ENCODE assay signal across 13 cellular contexts in the genomic region with DNA sequence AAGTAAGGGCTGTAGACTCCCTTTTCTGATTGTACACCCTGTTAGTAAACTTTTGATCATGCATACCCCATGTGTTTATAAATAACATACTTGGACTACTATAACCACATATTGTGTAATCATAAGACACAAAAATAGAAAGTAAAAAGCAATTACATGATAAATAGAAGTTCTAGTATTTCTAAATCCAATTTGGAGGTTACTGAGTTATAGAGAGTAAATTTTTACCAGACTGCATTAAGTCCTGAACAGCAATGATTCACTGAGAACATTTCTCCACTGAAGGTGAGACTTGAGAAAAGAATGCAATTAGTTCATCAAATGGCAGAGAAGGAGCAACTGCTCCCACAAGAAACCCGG. TPM values are rescaled to one million over a fixed set of nuclear protein-coding genes. Genes with fewer than 3 reads are reported as not detected.
DNase-seq lines count a peak whose midpoint lies in the region; ATAC-seq and TF ChIP-seq lines count a peak whose summit lies in the region.
"Had no signal": no experiment of that assay in that cellular context is flagged by ENCODE, and none has a peak within 500 bp of the region (broad histone marks: within the 10 kb centered on the region; RNA-seq: fewer than 3 reads in every experiment).

No MANE protein-coding gene starts in this region.

- H2BK120ac ChIP-seq in neuronal stem cell (ENCODE audit: low read depth, low read length), result no peak overlapping the region

- H3K4me3 Mint-ChIP-seq in WTC11, result no peak overlapping the region
- H3K4me3 Mint-ChIP-seq: CD4-positive, alpha-beta T cell had no signal

- H2AFZ ChIP-seq in Karpas-422 (ENCODE audit: low read length), result no peak overlapping the region
- H2AFZ ChIP-seq in neuronal stem cell (ENCODE audit: low read length), result no peak overlapping the region

- no peak overlapping the region for H2BK12ac ChIP-seq in neuronal stem cell (ENCODE audit: low read length)

- H2BK5ac ChIP-seq in neuronal stem cell (ENCODE audit: low read length), result no peak overlapping the region

- DNase-seq in EL, result peak; percentile 52
- no peak for DNase-seq in WTC11 (ENCODE audit: low spot score)
- DNase-seq in iris pigment epithelial cell (ENCODE audit: low read depth), result peak; percentile 65
- DNase-seq in Karpas-422, result no peak
- DNase-seq in nucleus accumbens (lab: John Stamatoyannopoulos, UW), result no peak
- DNase-seq in neuronal stem cell (ENCODE audit: low spot score), result no peak
- DNase-seq: CD4-positive, alpha-beta T cell; MM.1S; naive thymus-derived CD8-positive, alpha-beta T cell; NCI-H446 had no signal

- H4K91ac ChIP-seq in neuronal stem cell (ENCODE audit: low read depth, low read length, poor library complexity), result no peak overlapping the region

- POLR2A ChIA-PET in WTC11 (lab: Charles Lee), result interaction anchor here (1.0 kb wide), 1 partner anchor 37 kb away, joined by 3 read pairs; a partner anchor contains a TSS

- H3K79me1 ChIP-seq in neuronal stem cell (ENCODE audit: low read depth, low read length), result no peaks in the 10 kb centered on the region

- H3K4me1 ChIP-seq in Karpas-422 (ENCODE audit: low read length) (no peaks in the 10 kb centered on the region), neuronal stem cell (ENCODE audit: control insufficient read depth in 2 of 2, insufficient read depth in 1 of 2, low read depth in 1 of 2, low read length in 2 of 2) (peaks cover 0 to 9% of the 10 kb centered on the region in 2 donors)

- 0 out of 2 replicates have a peak, but pooled peaks cover 4% of the 10 kb centered on the region for H4K20me1 ChIP-seq in Karpas-422 (ENCODE audit: insufficient read depth, low read depth, low read length)

- H3K9me2 ChIP-seq in Karpas-422 (replicated peaks; ENCODE audit: insufficient read depth, low read length), result no peaks in the 10 kb centered on the region

- H3K9ac ChIP-seq in Karpas-422 (ENCODE audit: low read length), result no peak overlapping the region
- no peak overlapping the region for H3K9ac ChIP-seq in neuronal stem cell (ENCODE audit: low read depth, low read length, poor library complexity)

- H3K27ac ChIP-seq in 22Rv1 (peak overlapping the region; percentile 52), Karpas-422 (ENCODE audit: low read length) (no peak overlapping the region), neuronal stem cell (replicated peaks; ENCODE audit: low read length) (no peak overlapping the region)

- H3K36me3 ChIP-seq in Karpas-422 (ENCODE audit: insufficient read depth, low read length) (peaks cover 29% of the 10 kb centered on the region; the same call in 1 of the 2 replicates), neuronal stem cell (replicated peaks in 1 of 2; ENCODE audit: control insufficient read depth in 2 of 2, insufficient read depth in 2 of 2, low read length in 2 of 2) (peaks cover 18 to 62% of the 10 kb centered on the region in 2 donors)

- no peak overlapping the region for H3K4ac ChIP-seq in neuronal stem cell (ENCODE audit: low read length)

- no peak overlapping the region for H3K4me2 ChIP-seq in Karpas-422 (ENCODE audit: low read depth, low read length, poor library complexity, severe bottlenecking)
- no peak overlapping the region for H3K4me2 ChIP-seq in neuronal stem cell (ENCODE audit: insufficient read depth, low read length, poor library complexity, severe bottlenecking)

- CTCF ChIA-PET in WTC11 (lab: Charles Lee), result interaction anchor here (0.8 kb wide), 1 partner anchor 13 kb away, joined by 6 read pairs; no protein-coding TSS in a partner anchor

- no peak for TF ChIP-seq CTCF in 22Rv1 (IDR thresholded peaks at IDR 0.05)
- TF ChIP-seq CTCF in WTC11 (IDR thresholded peaks at IDR 0.05), result no peak

- H3K4me3 ChIP-seq in Karpas-422 (ENCODE audit: low read length) (no peak overlapping the region), neuronal stem cell (ENCODE audit: low read length in 2 of 2) (no peak overlapping the region)

- H3K27ac Mint-ChIP-seq in WTC11, result peak overlapping the region; percentile 82
- H3K27ac Mint-ChIP-seq: CD4-positive, alpha-beta T cell had no signal

- H3K23ac ChIP-seq in neuronal stem cell (ENCODE audit: low read depth, low read length, poor library complexity), result no peak overlapping the region

- H3K27me3 Mint-ChIP-seq in WTC11 (ENCODE audit: low read depth), result no peaks in the 10 kb centered on the region
- H3K27me3 Mint-ChIP-seq: CD4-positive, alpha-beta T cell; naive thymus-derived CD8-positive, alpha-beta T cell had no signal

- no peak overlapping the region for H2AK5ac ChIP-seq in neuronal stem cell (ENCODE audit: low read depth, low read length)

- H3K79me2 ChIP-seq in Karpas-422 (ENCODE audit: low read length), result no peaks in the 10 kb centered on the region

- H4K8ac ChIP-seq in neuronal stem cell (ENCODE audit: low read depth, low read length), result no peak overlapping the region

- H3K4me1 Mint-ChIP-seq in WTC11, result peaks cover 31% of the 10 kb centered on the region

- peaks cover 26% of the 10 kb centered on the region for H3K36me3 Mint-ChIP-seq in WTC11

- no peaks in the 10 kb centered on the region for H3K9me3 ChIP-seq in Karpas-422 (ENCODE audit: low read length)
- no peaks in the 10 kb centered on the region for H3K9me3 ChIP-seq in neuronal stem cell (replicated peaks in 1 of 2; ENCODE audit: control insufficient read depth in 2 of 2, insufficient read depth in 1 of 2, low read depth in 1 of 2, low read length in 2 of 2)

- no CpG with 5 or more reads among the region's 1 CpG for WGBS in neuronal stem cell (ENCODE audit: extremely low coverage in 2 of 2, insufficient read length in 2 of 2, insufficient replicate concordance in 1 of 2), 2 donors

- no peak overlapping the region for H3K18ac ChIP-seq in neuronal stem cell (ENCODE audit: low read length)

- no peak for ATAC-seq in WTC11
- ATAC-seq in HG03045 (IDR thresholded peaks at IDR 0.05; ENCODE audit: unreplicated experiment), result no peak
- ATAC-seq: naive thymus-derived CD8-positive, alpha-beta T cell had no signal

- no peaks in the 10 kb centered on the region for H3K9me3 Mint-ChIP-seq in WTC11
- H3K9me3 Mint-ChIP-seq: CD4-positive, alpha-beta T cell; naive thymus-derived CD8-positive, alpha-beta T cell had no signal

- H3K27me3 ChIP-seq in Karpas-422 (ENCODE audit: low read length), result no peaks in the 10 kb centered on the region
- peaks cover 0 to 1% (median 0%) of the 10 kb centered on the region in 3 experiments for H3K27me3 ChIP-seq in neuronal stem cell (ENCODE audit: control insufficient read depth in 3 of 3, insufficient read depth in 3 of 3, low read depth in 1 of 3, low read length in 3 of 3)

- H2BK15ac ChIP-seq in neuronal stem cell (ENCODE audit: low read length), result no peak overlapping the region

- no peak overlapping the region for H3K14ac ChIP-seq in neuronal stem cell (ENCODE audit: low read length)

TF ChIP-seq in WTC11, 78 proteins besides CTCF, POLR2A, EP300 and RAD21:
- TF ChIP-seq ZBTB21 (CRISPR knock-in tag; IDR thresholded peaks at IDR 0.05; ENCODE audit: borderline replicate concordance) (no peak), NR3C1 (CRISPR knock-in tag; conservative IDR thresholded peaks at IDR 0.05; ENCODE audit: low read depth) (no peak), TCF7 (CRISPR knock-in tag; IDR thresholded peaks at IDR 0.05; ENCODE audit: low read depth) (no peak), ZNF396 (CRISPR knock-in tag; IDR thresholded peaks at IDR 0.05; ENCODE audit: borderline replicate concordance) (no peak), FOXJ3 (CRISPR knock-in tag; IDR thresholded peaks at IDR 0.05; ENCODE audit: borderline replicate concordance) (no peak), NR1H2 (CRISPR knock-in tag; IDR thresholded peaks at IDR 0.05) (no peak)
- TF ChIP-seq, protein P1, sequence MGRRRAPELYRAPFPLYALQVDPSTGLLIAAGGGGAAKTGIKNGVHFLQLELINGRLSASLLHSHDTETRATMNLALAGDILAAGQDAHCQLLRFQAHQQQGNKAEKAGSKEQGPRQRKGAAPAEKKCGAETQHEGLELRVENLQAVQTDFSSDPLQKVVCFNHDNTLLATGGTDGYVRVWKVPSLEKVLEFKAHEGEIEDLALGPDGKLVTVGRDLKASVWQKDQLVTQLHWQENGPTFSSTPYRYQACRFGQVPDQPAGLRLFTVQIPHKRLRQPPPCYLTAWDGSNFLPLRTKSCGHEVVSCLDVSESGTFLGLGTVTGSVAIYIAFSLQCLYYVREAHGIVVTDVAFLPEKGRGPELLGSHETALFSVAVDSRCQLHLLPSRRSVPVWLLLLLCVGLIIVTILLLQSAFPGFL (CRISPR knock-in tag; IDR thresholded peaks at IDR 0.05; ENCODE audit: borderline replicate concordance), result no peak
- TF ChIP-seq, protein P2, sequence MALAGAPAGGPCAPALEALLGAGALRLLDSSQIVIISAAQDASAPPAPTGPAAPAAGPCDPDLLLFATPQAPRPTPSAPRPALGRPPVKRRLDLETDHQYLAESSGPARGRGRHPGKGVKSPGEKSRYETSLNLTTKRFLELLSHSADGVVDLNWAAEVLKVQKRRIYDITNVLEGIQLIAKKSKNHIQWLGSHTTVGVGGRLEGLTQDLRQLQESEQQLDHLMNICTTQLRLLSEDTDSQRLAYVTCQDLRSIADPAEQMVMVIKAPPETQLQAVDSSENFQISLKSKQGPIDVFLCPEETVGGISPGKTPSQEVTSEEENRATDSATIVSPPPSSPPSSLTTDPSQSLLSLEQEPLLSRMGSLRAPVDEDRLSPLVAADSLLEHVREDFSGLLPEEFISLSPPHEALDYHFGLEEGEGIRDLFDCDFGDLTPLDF (CRISPR knock-in tag; IDR thresholded peaks at IDR 0.05), result no peak
- TF ChIP-seq, protein P3, sequence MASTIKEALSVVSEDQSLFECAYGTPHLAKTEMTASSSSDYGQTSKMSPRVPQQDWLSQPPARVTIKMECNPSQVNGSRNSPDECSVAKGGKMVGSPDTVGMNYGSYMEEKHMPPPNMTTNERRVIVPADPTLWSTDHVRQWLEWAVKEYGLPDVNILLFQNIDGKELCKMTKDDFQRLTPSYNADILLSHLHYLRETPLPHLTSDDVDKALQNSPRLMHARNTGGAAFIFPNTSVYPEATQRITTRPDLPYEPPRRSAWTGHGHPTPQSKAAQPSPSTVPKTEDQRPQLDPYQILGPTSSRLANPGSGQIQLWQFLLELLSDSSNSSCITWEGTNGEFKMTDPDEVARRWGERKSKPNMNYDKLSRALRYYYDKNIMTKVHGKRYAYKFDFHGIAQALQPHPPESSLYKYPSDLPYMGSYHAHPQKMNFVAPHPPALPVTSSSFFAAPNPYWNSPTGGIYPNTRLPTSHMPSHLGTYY (CRISPR knock-in tag; IDR thresholded peaks at IDR 0.05), result no peak
TF ChIP-seq in WTC11: peak in this region for 0.

RNA-seq across cellular contexts. Expression of a gene that starts 7.7 kb away (rescaled TPM):
- total RNA-seq in WTC11 (2021), result 14.7 to 17.4 TPM (median 15.8 TPM) in 3 replicates
- total RNA-seq in Karpas-422 (2014; rRNA removed; shearing (Covaris generic); ENCODE audit: low replicate concordance), result 0.25 and 0.56 TPM in 2 replicates
- polyA plus RNA-seq in neuronal stem cell (2013, experiment 1 of 2), result 12.8 TPM
- polyA plus RNA-seq in neuronal stem cell (2013, experiment 2 of 2), result 13.4 TPM

RNA-seq across cellular contexts. Expression of a gene that starts 36.5 kb away (rescaled TPM):
- total RNA-seq in WTC11 (2021), result 437 to 506 TPM (median 452 TPM) in 3 replicates
- total RNA-seq in Karpas-422 (2014; rRNA removed; shearing (Covaris generic); ENCODE audit: low replicate concordance), result 152 and 184 TPM in 2 replicates
- polyA plus RNA-seq in neuronal stem cell (2013, experiment 1 of 2), result 208 TPM
- polyA plus RNA-seq in neuronal stem cell (2013, experiment 2 of 2), result 239 TPM

RNA-seq across cellular contexts. Expression of a gene that starts 46.8 kb away (rescaled TPM):
- 0.15 to 0.18 TPM in 2 of 3 replicates, not detected in the other for total RNA-seq in WTC11 (2021)
- total RNA-seq in Karpas-422 (2014; rRNA removed; shearing (Covaris generic); ENCODE audit: low replicate concordance), result not detected in 2 replicates
- not detected for polyA plus RNA-seq in neuronal stem cell (2013, experiment 1 of 2)
- polyA plus RNA-seq in neuronal stem cell (2013, experiment 2 of 2), result 0.01 TPM
- total RNA-seq: RPMI7951 had no signal

Comparison
In these comparisons a context has a peak if more than half of its experiments do, and no peak if none do; other contexts are left out.
1. DNase-seq: peak in EL (single experiment) and iris pigment epithelial cell (single experiment); none in WTC11 (single experiment), Karpas-422 (single experiment), nucleus accumbens (0 of 56) and neuronal stem cell (single experiment).
2. RNA of a gene that starts 7.7 kb away (total RNA-seq): 14.7 to 17.4 TPM in WTC11; 0.25 to 0.56 TPM in Karpas-422; every median in the first group is over 10 times any median in the second.